In the genomic region with DNA sequence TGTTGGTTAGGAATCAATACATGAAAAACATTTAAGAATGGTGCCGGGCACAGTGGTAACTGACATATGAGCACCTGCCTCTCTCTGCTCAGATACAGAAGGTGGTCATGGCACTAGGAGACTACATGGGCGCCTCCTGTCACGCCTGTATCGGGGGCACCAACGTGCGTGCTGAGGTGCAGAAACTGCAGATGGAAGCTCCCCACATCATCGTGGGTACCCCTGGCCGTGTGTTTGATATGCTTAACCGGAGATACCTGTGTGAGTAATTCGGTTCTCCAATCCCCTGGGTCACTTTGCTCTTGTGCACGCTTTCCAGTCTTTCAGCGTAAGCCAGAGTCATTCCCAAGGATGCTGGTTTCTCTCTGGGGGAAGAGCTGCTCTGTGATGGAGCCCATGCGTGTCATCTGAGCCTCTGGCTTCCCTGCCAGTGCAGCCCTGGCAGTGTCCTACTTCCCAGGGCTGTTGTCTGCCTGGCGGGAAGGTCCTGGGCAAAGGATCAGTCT, we compare ENCODE assay signal across 10 cellular contexts. TPM values are rescaled to one million over a fixed set of nuclear protein-coding genes. Genes with fewer than 3 reads are reported as not detected.
DNase-seq lines count a peak whose midpoint lies in the region; ATAC-seq, FAIRE-seq and TF ChIP-seq lines count a peak whose summit lies in the region.
"Had no signal": no experiment of that assay in that cellular context is flagged by ENCODE, and none has a peak within 500 bp of the region (broad histone marks: within the 10 kb centered on the region; RNA-seq: fewer than 3 reads in every experiment).

No MANE protein-coding gene starts in this region.

- TF ChIP-seq CTCF in A673 (conservative IDR thresholded peaks at IDR 0.05; ENCODE audit: low read depth, low read length) (no peak), GM13977 (IDR thresholded peaks at IDR 0.05; ENCODE audit: extremely low read depth, insufficient read depth, missing control alignments) (no peak), body of pancreas (IDR thresholded peaks at IDR 0.05) (no peak), tibial nerve (IDR thresholded peaks at IDR 0.05) (no peak)

- no peaks in the 10 kb centered on the region for H3K9me3 ChIP-seq in A673 (ENCODE audit: low read depth, low read length, poor library complexity, severe bottlenecking)
- no peaks in the 10 kb centered on the region for H3K9me3 ChIP-seq in body of pancreas
- H3K9me3 ChIP-seq in tibial nerve = no peaks in the 10 kb centered on the region
- H3K9me3 ChIP-seq: Caco-2 had no signal

- CTCF ChIA-PET in A673 (lab: Charles Lee) = interaction anchor here (0.9 kb wide), 1 partner anchor 16 kb away, joined by 3 read pairs; no protein-coding TSS in a partner anchor

- H3K9me3 Mint-ChIP-seq in activated T-cell treated with anti-CD3 and anti-CD28 coated beads, Interleukin-2, amount 50 U/mL, for 72 hours = no peaks in the 10 kb centered on the region

- H3K4me3 ChIP-seq in A673 (ENCODE audit: low read depth, low read length, poor library complexity, severe bottlenecking) (no peak overlapping the region), body of pancreas (no peak overlapping the region), tibial nerve (no peak overlapping the region)

- H3K27me3 Mint-ChIP-seq in activated T-cell treated with anti-CD3 and anti-CD28 coated beads, Interleukin-2, amount 50 U/mL, for 72 hours (ENCODE audit: low read depth) = no peaks in the 10 kb centered on the region

- H3K27me3 ChIP-seq in A673 (replicated peaks; ENCODE audit: insufficient read depth, low read depth, low read length, poor library complexity) = no peaks in the 10 kb centered on the region
- no peaks in the 10 kb centered on the region for H3K27me3 ChIP-seq in body of pancreas
- no peaks in the 10 kb centered on the region for H3K27me3 ChIP-seq in tibial nerve

- no peak for ATAC-seq in activated T-cell treated with anti-CD3 and anti-CD28 coated beads, Interleukin-2, amount 50 U/mL, for 72 hours (replicated peaks in 1 of 2)
- ATAC-seq in body of pancreas = no peak

- FAIRE-seq in GM19239 (lab: Jason Lieb, UNC) = no peak

- WGBS in body of pancreas, 2 donors = 74 to 84% methylated on average over 12 to 14 of the region's 14 CpGs
- 80% methylated on average over 14 of the region's 14 CpGs for WGBS in tibial nerve, 2 donors

- POLR2A ChIA-PET in A673 (lab: Charles Lee; ENCODE audit: low non-redundant PET) = no interaction called here

- TF ChIP-seq POLR2A in GM18526 (IDR thresholded peaks at IDR 0.05; ENCODE audit: extremely low read depth, insufficient read length) (peak; percentile 39), body of pancreas (IDR thresholded peaks at IDR 0.05) (no peak), tibial nerve (IDR thresholded peaks at IDR 0.05) (no peak)

- peak overlapping the region; percentile 53 for H3K27ac ChIP-seq in A673 (ENCODE audit: low read depth, low read length, poor library complexity, severe bottlenecking)
- H3K27ac ChIP-seq in body of pancreas = no peak overlapping the region
- no peak overlapping the region for H3K27ac ChIP-seq in tibial nerve

- DNase-seq in A673 (ENCODE audit: low spot score) (no peak), medulla oblongata (ENCODE audit: extremely low spot score) (peak; percentile 47), GM19239 (ENCODE audit: insufficient read length, low spot score) (no peak), GM13977 (ENCODE audit: low spot score) (no peak), body of pancreas (no peak), tibial nerve (ENCODE audit: low spot score in 2 of 2) (no peak)
- DNase-seq in activated T-cell treated with anti-CD3 and anti-CD28 coated beads, Interleukin-2, amount 50 U/mL, for 72 hours = no peak
- DNase-seq: Caco-2; stimulated activated CD4-positive, alpha-beta T cell treated with anti-CD3 and anti-CD28 coated beads, Interleukin-4, amount 100 ng/mL, for 1 hour had no signal

- intact Hi-C loops in A673 (cut with micrococcal nuclease; ENCODE audit: unreplicated experiment) = no loop called here
- intact Hi-C loops in body of pancreas (cut with DNase I) = no loop called here

- in situ Hi-C loops in GM13977 (cut with MboI; ENCODE audit: low pct_unique_long_range_greater_than_20kb, low sequenced_read_pairs, unreplicated experiment) = no loop called here

- peak overlapping the region; percentile 86 for H3K27ac Mint-ChIP-seq in activated T-cell treated with anti-CD3 and anti-CD28 coated beads, Interleukin-2, amount 50 U/mL, for 72 hours

- peaks cover 73% of the 10 kb centered on the region for H3K36me3 ChIP-seq in A673 (ENCODE audit: insufficient read depth, low read length, poor library complexity, severe bottlenecking)
- H3K36me3 ChIP-seq in body of pancreas (replicated peaks in 1 of 2; ENCODE audit: insufficient read depth in 1 of 2, low read depth in 2 of 2) = peaks cover 36 to 37% of the 10 kb centered on the region in 2 donors
- H3K36me3 ChIP-seq in tibial nerve = peaks cover 4 to 73% (median 27%) of the 10 kb centered on the region in 3 donors

- no TSS peak for BruUV-seq in A673 (replicated peaks; lab: Mats Ljungman, UMichigan)

- H3K4me1 ChIP-seq in A673 (ENCODE audit: insufficient read depth, low read length, poor library complexity, severe bottlenecking) (peaks cover 45% of the 10 kb centered on the region), body of pancreas (peaks cover 48% of the 10 kb centered on the region), tibial nerve (peaks cover 0 to 81% (median 48%) of the 10 kb centered on the region in 4 donors)

- H3K36me3 Mint-ChIP-seq in activated T-cell treated with anti-CD3 and anti-CD28 coated beads, Interleukin-2, amount 50 U/mL, for 72 hours (ENCODE audit: insufficient read depth in 2 of 2) = peaks cover 33 to 47% of the 10 kb centered on the region in 2 donors

- H3K4me1 Mint-ChIP-seq in activated T-cell treated with anti-CD3 and anti-CD28 coated beads, Interleukin-2, amount 50 U/mL, for 72 hours (ENCODE audit: low read depth) = peaks cover 87% of the 10 kb centered on the region

- peak overlapping the region; percentile 7 to 98 for H3K4me3 Mint-ChIP-seq in activated T-cell treated with anti-CD3 and anti-CD28 coated beads, Interleukin-2, amount 50 U/mL, for 72 hours

- TF ChIP-seq EP300 in tibial nerve (IDR thresholded peaks at IDR 0.05) = no peak

RNA-seq across cellular contexts. Expression of a gene that starts 3.0 kb away (rescaled TPM):
- total RNA-seq in A673 (2021) = 1.6 and 1.8 TPM in 2 replicates
- 10 to 100 TPM; 10.3 to 28.1 TPM for total RNA-seq in activated T-cell treated with anti-CD3 and anti-CD28 coated beads, Interleukin-2, amount 50 U/mL, for 72 hours
- 10 to 100 TPM in 1 of 2 donors, 1 to 10 TPM in 1; 4.3 to 14.8 TPM for total RNA-seq in body of pancreas
- total RNA-seq in tibial nerve = 10 to 100 TPM; 19.3 to 65.7 (median 34.2) TPM

RNA-seq across cellular contexts. Expression of a gene that starts 7.2 kb away (rescaled TPM):
- total RNA-seq in A673 (2021) (133 and 149 TPM in 2 replicates), body of pancreas (10 to 100 TPM; 27.0 to 37.6 TPM), tibial nerve (100 to 1,000 TPM in 1 of 4 donors, 10 to 100 TPM in 3; 58.3 to 102 (median 66.2) TPM)
- 10 to 100 TPM; 44.0 to 51.9 TPM for total RNA-seq in activated T-cell treated with anti-CD3 and anti-CD28 coated beads, Interleukin-2, amount 50 U/mL, for 72 hours

RNA-seq across cellular contexts. Expression of a gene that starts 13.4 kb away (rescaled TPM):
- total RNA-seq in A673 (2021) (0.87 and 1.3 TPM in 2 replicates), body of pancreas (not detected), tibial nerve (1 to 10 TPM; 3.1 to 6.9 (median 5.0) TPM)
- under 1 TPM; 0.34 to 0.86 TPM for total RNA-seq in activated T-cell treated with anti-CD3 and anti-CD28 coated beads, Interleukin-2, amount 50 U/mL, for 72 hours
- total RNA-seq: Caco-2 had no signal

RNA-seq across cellular contexts. Expression of a gene that starts 14.8 kb away (rescaled TPM):
- total RNA-seq in A673 (2021) (113 and 122 TPM in 2 replicates), body of pancreas (10 to 100 TPM; 25.7 to 28.0 TPM), tibial nerve (10 to 100 TPM; 54.3 to 75.4 (median 59.0) TPM)
- total RNA-seq in activated T-cell treated with anti-CD3 and anti-CD28 coated beads, Interleukin-2, amount 50 U/mL, for 72 hours = 10 to 100 TPM; 41.8 to 55.3 TPM

RNA-seq across cellular contexts. Expression of a gene that starts 17.9 kb away (rescaled TPM):
- total RNA-seq in A673 (2021) (0.69 and 0.74 TPM in 2 replicates), body of pancreas (10 to 100 TPM; 11.9 to 18.8 TPM), tibial nerve (10 to 100 TPM; 44.7 to 93.3 (median 64.7) TPM)
- 1 to 10 TPM; 4.3 to 7.8 TPM for total RNA-seq in activated T-cell treated with anti-CD3 and anti-CD28 coated beads, Interleukin-2, amount 50 U/mL, for 72 hours
